Comparison of ENCODE assay signal across 36 cellular contexts in the genomic region with DNA sequence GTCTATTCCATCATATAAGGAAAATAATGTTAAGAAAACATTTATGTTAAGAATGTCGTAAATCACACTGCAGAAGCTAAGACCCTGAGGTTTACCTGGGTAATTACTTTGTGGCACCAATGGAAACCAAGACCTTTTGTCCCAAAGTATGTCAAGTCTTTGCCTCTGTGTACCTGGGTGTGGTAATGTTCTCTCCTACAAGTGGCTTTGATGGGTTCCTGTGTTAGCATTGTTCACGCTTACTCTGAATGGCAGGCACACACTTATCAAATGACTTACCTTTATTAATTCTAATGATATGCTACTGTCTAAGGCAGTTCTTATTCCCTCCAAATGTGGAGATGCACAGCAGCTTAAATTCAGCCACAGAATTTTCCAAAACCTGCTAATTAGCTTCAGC.
"Had no signal": no experiment of that assay in that cellular context is flagged by ENCODE, and none has a peak within 500 bp of the region (broad histone marks: within the 10 kb centered on the region; RNA-seq: fewer than 3 reads in every experiment).

No MANE protein-coding gene starts in this region.

- DNase-seq: Karpas-422, Kasumi-1, MG63, MM.1S, MV-4-11, NCI-H1048, NCI-H1092, NCI-H1092 treated with DMSO at 0.1 percent for 48 hours, NCI-H1105, NCI-H1105 treated with DMSO at 0.1 percent for 48 hours, NCI-H1417, NCI-H1417 treated with DMSO at 0.1 percent for 48 hours, NCI-H1436, NCI-H1436 treated with DMSO at 0.1 percent for 48 hours, NCI-H146, NCI-H1694, NCI-H1694 treated with DMSO at 0.1 percent for 48 hours, NCI-H187, NCI-H187 treated with DMSO at 0.1 percent for 48 hours, NCI-H1930, NCI-H2029, NCI-H2029 treated with DMSO at 0.1 percent for 48 hours, NCI-H2081, NCI-H2081 treated with DMSO at 0.1 percent for 48 hours, NCI-H2107, NCI-H2171, NCI-H2171 treated with DMSO at 0.1 percent for 48 hours, NCI-H2227 treated with DMSO at 0.1 percent for 48 hours, NCI-H226, NCI-H345, NCI-H446, NCI-H446 treated with DMSO at 0.1 percent for 48 hours, NCI-H510A, NCI-H510A treated with DMSO at 0.1 percent for 48 hours, NCI-H524, NCI-H524 treated with DMSO at 0.1 percent for 48 hours had no signal

- H3K4me3 ChIP-seq: MG63 had no signal

- H3K27me3 ChIP-seq: MG63 had no signal

- H3K36me3 ChIP-seq: MG63 had no signal

- H3K9me3 ChIP-seq: MG63 had no signal
